ENCODE assay signal across 1 cellular context in the genomic region with DNA sequence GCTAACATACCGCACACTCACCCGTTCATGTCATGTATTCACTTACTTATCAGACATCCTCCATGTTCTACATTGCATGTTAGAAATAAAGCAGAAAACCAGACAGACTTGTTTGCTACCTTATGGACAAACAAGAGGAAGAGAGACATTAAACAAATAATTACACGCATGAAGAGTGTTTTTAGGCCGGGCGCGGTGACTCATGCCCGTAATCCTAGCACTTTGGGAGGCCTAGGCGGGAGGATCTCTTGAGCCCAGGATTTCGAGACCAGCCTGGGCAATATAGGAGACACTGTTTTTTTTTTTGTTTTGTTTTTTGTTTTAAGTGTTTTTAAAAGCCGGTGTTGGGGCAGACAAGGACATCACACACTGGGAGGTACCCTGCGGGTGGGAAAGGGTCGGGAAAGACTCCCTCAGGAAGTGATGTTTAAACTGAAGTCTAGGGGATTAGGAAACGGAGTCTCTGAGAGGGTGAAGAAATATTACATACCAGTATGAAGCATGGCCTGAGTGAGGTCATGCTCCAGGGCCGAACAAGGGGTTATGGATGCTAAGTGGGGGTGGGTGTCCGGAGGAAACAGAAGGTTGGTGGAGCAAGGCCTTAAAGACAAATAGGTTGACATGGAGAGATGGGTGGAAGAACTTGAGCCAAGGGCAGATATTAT.
A peak's percentile ranks its signal among the peaks of the same experiment; 100 is the strongest.
TF ChIP-seq lines count a peak whose summit lies in the region.

No MANE protein-coding gene starts in this region.

TF ChIP-seq in HEK293, 187 proteins besides CTCF, POLR2A, EP300 and RAD21 (continued from another document):
- TF ChIP-seq, protein P1, sequence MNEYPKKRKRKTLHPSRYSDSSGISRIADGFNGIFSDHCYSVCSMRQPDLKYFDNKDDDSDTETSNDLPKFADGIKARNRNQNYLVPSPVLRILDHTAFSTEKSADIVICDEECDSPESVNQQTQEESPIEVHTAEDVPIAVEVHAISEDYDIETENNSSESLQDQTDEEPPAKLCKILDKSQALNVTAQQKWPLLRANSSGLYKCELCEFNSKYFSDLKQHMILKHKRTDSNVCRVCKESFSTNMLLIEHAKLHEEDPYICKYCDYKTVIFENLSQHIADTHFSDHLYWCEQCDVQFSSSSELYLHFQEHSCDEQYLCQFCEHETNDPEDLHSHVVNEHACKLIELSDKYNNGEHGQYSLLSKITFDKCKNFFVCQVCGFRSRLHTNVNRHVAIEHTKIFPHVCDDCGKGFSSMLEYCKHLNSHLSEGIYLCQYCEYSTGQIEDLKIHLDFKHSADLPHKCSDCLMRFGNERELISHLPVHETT (tag by site-specific recombination; IDR thresholded peaks at IDR 0.05), result peak; percentile 35; the same call in 1 of the 2 replicates
- TF ChIP-seq OSR2 (tag by site-specific recombination; IDR thresholded peaks at IDR 0.05) (peak; percentile 37; the same call in 1 of the 2 replicates), ZNF629 (tag by site-specific recombination; IDR thresholded peaks at IDR 0.05) (peak; percentile 50; the same call in 1 of the 2 replicates), ZNF366 (tag by site-specific recombination; conservative IDR thresholded peaks at IDR 0.05) (0 out of 2 replicates have a peak, but pooled peaks have one; percentile 12), PRDM6 (tag by site-specific recombination; IDR thresholded peaks at IDR 0.05) (peak; percentile 43; the same call in 1 of the 2 replicates), ZIC2 (tag by site-specific recombination; IDR thresholded peaks at IDR 0.05) (0 out of 2 replicates have a peak, but pooled peaks have one; percentile 25), BCL11B (tag by site-specific recombination; IDR thresholded peaks at IDR 0.05; ENCODE audit: low read depth) (no peak), GLIS1 (tag by site-specific recombination; IDR thresholded peaks at IDR 0.05) (peak; percentile 77), ZNF692 (tag by site-specific recombination; IDR thresholded peaks at IDR 0.05) (no peak), SP7 (tag by site-specific recombination; IDR thresholded peaks at IDR 0.05) (peak; percentile 86), ZNF626 (tag by site-specific recombination; IDR thresholded peaks at IDR 0.05) (no peak)
- TF ChIP-seq, protein P2, sequence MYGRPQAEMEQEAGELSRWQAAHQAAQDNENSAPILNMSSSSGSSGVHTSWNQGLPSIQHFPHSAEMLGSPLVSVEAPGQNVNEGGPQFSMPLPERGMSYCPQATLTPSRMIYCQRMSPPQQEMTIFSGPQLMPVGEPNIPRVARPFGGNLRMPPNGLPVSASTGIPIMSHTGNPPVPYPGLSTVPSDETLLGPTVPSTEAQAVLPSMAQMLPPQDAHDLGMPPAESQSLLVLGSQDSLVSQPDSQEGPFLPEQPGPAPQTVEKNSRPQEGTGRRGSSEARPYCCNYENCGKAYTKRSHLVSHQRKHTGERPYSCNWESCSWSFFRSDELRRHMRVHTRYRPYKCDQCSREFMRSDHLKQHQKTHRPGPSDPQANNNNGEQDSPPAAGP (tag by site-specific recombination; IDR thresholded peaks at IDR 0.05), result peak; percentile 86
